1 cellular context compared by ENCODE assay signal in genomic region chr9:33932078-33932807, GRCh38.
TF ChIP-seq lines count a peak whose summit lies in the region.

No MANE protein-coding gene starts in this region.

TF ChIP-seq in GM12878, 131 proteins besides CTCF, POLR2A, EP300 and RAD21 (continued from another document):
- TF ChIP-seq, protein P1, sequence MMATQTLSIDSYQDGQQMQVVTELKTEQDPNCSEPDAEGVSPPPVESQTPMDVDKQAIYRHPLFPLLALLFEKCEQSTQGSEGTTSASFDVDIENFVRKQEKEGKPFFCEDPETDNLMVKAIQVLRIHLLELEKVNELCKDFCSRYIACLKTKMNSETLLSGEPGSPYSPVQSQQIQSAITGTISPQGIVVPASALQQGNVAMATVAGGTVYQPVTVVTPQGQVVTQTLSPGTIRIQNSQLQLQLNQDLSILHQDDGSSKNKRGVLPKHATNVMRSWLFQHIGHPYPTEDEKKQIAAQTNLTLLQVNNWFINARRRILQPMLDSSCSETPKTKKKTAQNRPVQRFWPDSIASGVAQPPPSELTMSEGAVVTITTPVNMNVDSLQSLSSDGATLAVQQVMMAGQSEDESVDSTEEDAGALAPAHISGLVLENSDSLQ (IDR thresholded peaks at IDR 0.05): no peak
- no peak for TF ChIP-seq SPI1 (IDR thresholded peaks at IDR 0.05; ENCODE audit: borderline replicate concordance, insufficient read depth, low read depth, low read length)
- TF ChIP-seq TCF7 (IDR thresholded peaks at IDR 0.05; ENCODE audit: borderline replicate concordance): no peak
- TF ChIP-seq NBN (IDR thresholded peaks at IDR 0.05): no peak
- TF ChIP-seq CREB1 (IDR thresholded peaks at IDR 0.05; ENCODE audit: low read depth): no peak
- TF ChIP-seq, protein P2, sequence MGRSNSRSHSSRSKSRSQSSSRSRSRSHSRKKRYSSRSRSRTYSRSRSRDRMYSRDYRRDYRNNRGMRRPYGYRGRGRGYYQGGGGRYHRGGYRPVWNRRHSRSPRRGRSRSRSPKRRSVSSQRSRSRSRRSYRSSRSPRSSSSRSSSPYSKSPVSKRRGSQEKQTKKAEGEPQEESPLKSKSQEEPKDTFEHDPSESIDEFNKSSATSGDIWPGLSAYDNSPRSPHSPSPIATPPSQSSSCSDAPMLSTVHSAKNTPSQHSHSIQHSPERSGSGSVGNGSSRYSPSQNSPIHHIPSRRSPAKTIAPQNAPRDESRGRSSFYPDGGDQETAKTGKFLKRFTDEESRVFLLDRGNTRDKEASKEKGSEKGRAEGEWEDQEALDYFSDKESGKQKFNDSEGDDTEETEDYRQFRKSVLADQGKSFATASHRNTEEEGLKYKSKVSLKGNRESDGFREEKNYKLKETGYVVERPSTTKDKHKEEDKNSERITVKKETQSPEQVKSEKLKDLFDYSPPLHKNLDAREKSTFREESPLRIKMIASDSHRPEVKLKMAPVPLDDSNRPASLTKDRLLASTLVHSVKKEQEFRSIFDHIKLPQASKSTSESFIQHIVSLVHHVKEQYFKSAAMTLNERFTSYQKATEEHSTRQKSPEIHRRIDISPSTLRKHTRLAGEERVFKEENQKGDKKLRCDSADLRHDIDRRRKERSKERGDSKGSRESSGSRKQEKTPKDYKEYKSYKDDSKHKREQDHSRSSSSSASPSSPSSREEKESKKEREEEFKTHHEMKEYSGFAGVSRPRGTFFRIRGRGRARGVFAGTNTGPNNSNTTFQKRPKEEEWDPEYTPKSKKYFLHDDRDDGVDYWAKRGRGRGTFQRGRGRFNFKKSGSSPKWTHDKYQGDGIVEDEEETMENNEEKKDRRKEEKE (IDR thresholded peaks at IDR 0.05): no peak
- no peak for TF ChIP-seq BCL3 (IDR thresholded peaks at IDR 0.05; ENCODE audit: borderline replicate concordance, insufficient read depth, low read depth, low read length, poor library complexity, severe bottlenecking)
- TF ChIP-seq CREM (IDR thresholded peaks at IDR 0.05; ENCODE audit: low read depth): no peak
- no peak for TF ChIP-seq KAT2A (conservative IDR thresholded peaks at IDR 0.05; ENCODE audit: control insufficient read depth, low read depth, low read length)
